1 cellular context compared by ENCODE assay signal in the genomic region with DNA sequence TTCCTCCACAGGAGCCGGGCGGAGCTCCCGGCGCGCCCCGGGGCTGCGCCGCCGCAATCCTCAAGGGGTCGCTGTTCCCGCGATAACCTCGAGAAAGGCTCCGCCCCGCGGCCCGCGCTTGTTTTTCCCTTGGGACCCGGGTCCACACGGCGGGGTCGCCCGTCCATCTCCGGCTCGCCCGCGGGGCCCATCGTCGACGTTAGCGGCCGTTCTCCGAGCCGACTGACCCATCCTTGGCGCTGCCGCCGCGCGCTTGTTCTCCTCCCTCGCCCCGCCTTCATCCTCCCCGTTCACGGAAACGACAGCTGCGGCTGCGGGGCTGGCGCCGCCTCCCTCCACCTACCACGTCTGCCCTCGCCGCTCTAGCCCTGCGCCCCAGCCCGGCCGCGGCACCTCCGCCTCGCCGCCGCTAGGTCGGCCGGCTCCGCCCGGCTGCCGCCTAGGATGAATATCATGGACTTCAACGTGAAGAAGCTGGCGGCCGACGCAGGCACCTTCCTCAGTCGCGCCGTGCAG.
A peak's percentile ranks its signal among the peaks of the same experiment; 100 is the strongest.
TF ChIP-seq lines count a peak whose summit lies in the region.

Gene SH3GLB1 (plus strand): TSS at position 121 of the 516 bp plus-strand sequence. CDS start 324 bp downstream, at position 445.

TF ChIP-seq in HepG2, 621 proteins besides CTCF, POLR2A, EP300 and RAD21 (continued from another document and continues in another):
- TF ChIP-seq, protein P1, sequence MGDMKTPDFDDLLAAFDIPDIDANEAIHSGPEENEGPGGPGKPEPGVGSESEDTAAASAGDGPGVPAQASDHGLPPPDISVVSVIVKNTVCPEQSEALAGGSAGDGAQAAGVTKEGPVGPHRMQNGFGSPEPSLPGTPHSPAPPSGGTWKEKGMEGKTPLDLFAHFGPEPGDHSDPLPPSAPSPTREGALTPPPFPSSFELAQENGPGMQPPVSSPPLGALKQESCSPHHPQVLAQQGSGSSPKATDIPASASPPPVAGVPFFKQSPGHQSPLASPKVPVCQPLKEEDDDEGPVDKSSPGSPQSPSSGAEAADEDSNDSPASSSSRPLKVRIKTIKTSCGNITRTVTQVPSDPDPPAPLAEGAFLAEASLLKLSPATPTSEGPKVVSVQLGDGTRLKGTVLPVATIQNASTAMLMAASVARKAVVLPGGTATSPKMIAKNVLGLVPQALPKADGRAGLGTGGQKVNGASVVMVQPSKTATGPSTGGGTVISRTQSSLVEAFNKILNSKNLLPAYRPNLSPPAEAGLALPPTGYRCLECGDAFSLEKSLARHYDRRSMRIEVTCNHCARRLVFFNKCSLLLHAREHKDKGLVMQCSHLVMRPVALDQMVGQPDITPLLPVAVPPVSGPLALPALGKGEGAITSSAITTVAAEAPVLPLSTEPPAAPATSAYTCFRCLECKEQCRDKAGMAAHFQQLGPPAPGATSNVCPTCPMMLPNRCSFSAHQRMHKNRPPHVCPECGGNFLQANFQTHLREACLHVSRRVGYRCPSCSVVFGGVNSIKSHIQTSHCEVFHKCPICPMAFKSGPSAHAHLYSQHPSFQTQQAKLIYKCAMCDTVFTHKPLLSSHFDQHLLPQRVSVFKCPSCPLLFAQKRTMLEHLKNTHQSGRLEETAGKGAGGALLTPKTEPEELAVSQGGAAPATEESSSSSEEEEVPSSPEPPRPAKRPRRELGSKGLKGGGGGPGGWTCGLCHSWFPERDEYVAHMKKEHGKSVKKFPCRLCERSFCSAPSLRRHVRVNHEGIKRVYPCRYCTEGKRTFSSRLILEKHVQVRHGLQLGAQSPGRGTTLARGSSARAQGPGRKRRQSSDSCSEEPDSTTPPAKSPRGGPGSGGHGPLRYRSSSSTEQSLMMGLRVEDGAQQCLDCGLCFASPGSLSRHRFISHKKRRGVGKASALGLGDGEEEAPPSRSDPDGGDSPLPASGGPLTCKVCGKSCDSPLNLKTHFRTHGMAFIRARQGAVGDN (CRISPR knock-in tag; IDR thresholded peaks at IDR 0.05) = peak; percentile 87
- TF ChIP-seq SIN3B (IDR thresholded peaks at IDR 0.05; ENCODE audit: low read length) (no peak), ZNF496 (CRISPR knock-in tag; IDR thresholded peaks at IDR 0.05; ENCODE audit: insufficient replicate concordance) (no peak), LBX2 (CRISPR knock-in tag; IDR thresholded peaks at IDR 0.05; ENCODE audit: borderline replicate concordance) (no peak), ZNF383 (CRISPR knock-in tag; IDR thresholded peaks at IDR 0.05; ENCODE audit: borderline replicate concordance) (no peak), PPARG (CRISPR knock-in tag; conservative IDR thresholded peaks at IDR 0.05) (no peak), TBL1XR1 (IDR thresholded peaks at IDR 0.05; ENCODE audit: borderline replicate concordance, low read length, partially characterized antibody) (no peak), ATF4 (CRISPR knock-in tag; IDR thresholded peaks at IDR 0.05) (no peak), POGZ (CRISPR knock-in tag; IDR thresholded peaks at IDR 0.05) (peak; percentile 93), ZMYM3 (CRISPR knock-in tag; IDR thresholded peaks at IDR 0.05) (no peak), HOXA7 (CRISPR knock-in tag; IDR thresholded peaks at IDR 0.05) (no peak), DRAP1 (CRISPR knock-in tag; IDR thresholded peaks at IDR 0.05) (peak; percentile 84), MAZ (IDR thresholded peaks at IDR 0.05; ENCODE audit: borderline replicate concordance, low read depth, low read length) (no peak), MAZ (CRISPR knock-in tag; IDR thresholded peaks at IDR 0.05; ENCODE audit: low read depth) (peak; percentile 44; the same call in 1 of the 2 replicates), ZFP82 (CRISPR knock-in tag; IDR thresholded peaks at IDR 0.05; ENCODE audit: borderline replicate concordance) (no peak), KLF9 (CRISPR knock-in tag; IDR thresholded peaks at IDR 0.05; ENCODE audit: low read depth) (no peak), TIGD3 (CRISPR knock-in tag; IDR thresholded peaks at IDR 0.05; ENCODE audit: borderline replicate concordance) (no peak), ZBTB7A (CRISPR knock-in tag; IDR thresholded peaks at IDR 0.05) (peak; percentile 54), NFIC (IDR thresholded peaks at IDR 0.05; ENCODE audit: low read length) (no peak), GATAD1 (CRISPR knock-in tag; IDR thresholded peaks at IDR 0.05) (peak; percentile 67), NCOA2 (CRISPR knock-in tag; IDR thresholded peaks at IDR 0.05) (no peak), ZNF331 (CRISPR knock-in tag; IDR thresholded peaks at IDR 0.05) (no peak), MTF2 (CRISPR knock-in tag; IDR thresholded peaks at IDR 0.05; ENCODE audit: borderline replicate concordance) (peak; percentile 80), ZNF530 (CRISPR knock-in tag; IDR thresholded peaks at IDR 0.05; ENCODE audit: low read depth) (no peak), AGO2 (optimal IDR thresholded peaks at IDR 0.05; ENCODE audit: low read depth, low read length) (peak; percentile 85), SMC3 (IDR thresholded peaks at IDR 0.05; ENCODE audit: low read length) (no peak), CCDC6 (CRISPR knock-in tag; IDR thresholded peaks at IDR 0.05) (peak; percentile 94), SMAD9 (CRISPR knock-in tag; IDR thresholded peaks at IDR 0.05) (no peak), ZNF441 (CRISPR knock-in tag; IDR thresholded peaks at IDR 0.05; ENCODE audit: borderline replicate concordance) (peak; percentile 52; the same call in 1 of the 2 replicates), ZNF326 (CRISPR knock-in tag; IDR thresholded peaks at IDR 0.05; ENCODE audit: borderline replicate concordance) (no peak), BCL6 (CRISPR knock-in tag; IDR thresholded peaks at IDR 0.05) (peak; percentile 49; the same call in 1 of the 2 replicates), ELF4 (CRISPR knock-in tag; IDR thresholded peaks at IDR 0.05; ENCODE audit: borderline replicate concordance) (no peak), SNRNP70 (IDR thresholded peaks at IDR 0.05; ENCODE audit: low read depth, low read length) (no peak), JUN (CRISPR knock-in tag; IDR thresholded peaks at IDR 0.05) (no peak), ZFP90 (CRISPR knock-in tag; IDR thresholded peaks at IDR 0.05; ENCODE audit: borderline replicate concordance) (no peak; the same call in 1 of the 2 replicates), TEAD2 (CRISPR knock-in tag; IDR thresholded peaks at IDR 0.05) (no peak), ZNF34 (CRISPR knock-in tag; IDR thresholded peaks at IDR 0.05; ENCODE audit: borderline replicate concordance) (no peak), NFKBIZ (CRISPR knock-in tag; IDR thresholded peaks at IDR 0.05) (no peak; the same call in 1 of the 2 replicates), SIX4 (CRISPR knock-in tag; IDR thresholded peaks at IDR 0.05) (no peak), ZNF337 (CRISPR knock-in tag; IDR thresholded peaks at IDR 0.05; ENCODE audit: borderline replicate concordance, low read depth) (no peak), ZFP62 (CRISPR knock-in tag; IDR thresholded peaks at IDR 0.05) (no peak), ZNF234 (CRISPR knock-in tag; conservative IDR thresholded peaks at IDR 0.05) (no peak), ETV6 (CRISPR knock-in tag; conservative IDR thresholded peaks at IDR 0.05) (0 out of 2 replicates have a peak, but pooled peaks have one; percentile 23), MIER3 (CRISPR knock-in tag; IDR thresholded peaks at IDR 0.05; ENCODE audit: borderline replicate concordance) (no peak), ADNP (CRISPR knock-in tag; IDR thresholded peaks at IDR 0.05) (no peak), TBX2 (CRISPR knock-in tag; IDR thresholded peaks at IDR 0.05; ENCODE audit: borderline replicate concordance) (peak; percentile 66; the same call in 1 of the 2 replicates), ZNF253 (CRISPR knock-in tag; IDR thresholded peaks at IDR 0.05; ENCODE audit: borderline replicate concordance) (no peak), HCFC1 (IDR thresholded peaks at IDR 0.05; ENCODE audit: low read depth, low read length) (no peak), SSRP1 (CRISPR knock-in tag; IDR thresholded peaks at IDR 0.05) (no peak), ZNF263 (CRISPR knock-in tag; IDR thresholded peaks at IDR 0.05) (peak; percentile 3; the same call in 1 of the 2 replicates), SRY (CRISPR knock-in tag; IDR thresholded peaks at IDR 0.05) (0 out of 2 replicates have a peak, but pooled peaks have one; percentile 10), ZNF644 (CRISPR knock-in tag; IDR thresholded peaks at IDR 0.05; ENCODE audit: low read depth) (no peak), RXRB (CRISPR knock-in tag; IDR thresholded peaks at IDR 0.05; ENCODE audit: borderline replicate concordance) (no peak)
- TF ChIP-seq, protein P2, sequence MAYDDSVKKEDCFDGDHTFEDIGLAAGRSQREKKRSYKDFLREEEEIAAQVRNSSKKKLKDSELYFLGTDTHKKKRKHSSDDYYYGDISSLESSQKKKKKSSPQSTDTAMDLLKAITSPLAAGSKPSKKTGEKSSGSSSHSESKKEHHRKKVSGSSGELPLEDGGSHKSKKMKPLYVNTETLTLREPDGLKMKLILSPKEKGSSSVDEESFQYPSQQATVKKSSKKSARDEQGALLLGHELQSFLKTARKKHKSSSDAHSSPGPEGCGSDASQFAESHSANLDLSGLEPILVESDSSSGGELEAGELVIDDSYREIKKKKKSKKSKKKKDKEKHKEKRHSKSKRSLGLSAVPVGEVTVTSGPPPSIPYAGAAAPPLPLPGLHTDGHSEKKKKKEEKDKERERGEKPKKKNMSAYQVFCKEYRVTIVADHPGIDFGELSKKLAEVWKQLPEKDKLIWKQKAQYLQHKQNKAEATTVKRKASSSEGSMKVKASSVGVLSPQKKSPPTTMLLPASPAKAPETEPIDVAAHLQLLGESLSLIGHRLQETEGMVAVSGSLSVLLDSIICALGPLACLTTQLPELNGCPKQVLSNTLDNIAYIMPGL (CRISPR knock-in tag; IDR thresholded peaks at IDR 0.05; ENCODE audit: borderline replicate concordance in 1 of 2, low read depth in 1 of 2) = peak; percentile 97 to 99
- TF ChIP-seq, protein P3, sequence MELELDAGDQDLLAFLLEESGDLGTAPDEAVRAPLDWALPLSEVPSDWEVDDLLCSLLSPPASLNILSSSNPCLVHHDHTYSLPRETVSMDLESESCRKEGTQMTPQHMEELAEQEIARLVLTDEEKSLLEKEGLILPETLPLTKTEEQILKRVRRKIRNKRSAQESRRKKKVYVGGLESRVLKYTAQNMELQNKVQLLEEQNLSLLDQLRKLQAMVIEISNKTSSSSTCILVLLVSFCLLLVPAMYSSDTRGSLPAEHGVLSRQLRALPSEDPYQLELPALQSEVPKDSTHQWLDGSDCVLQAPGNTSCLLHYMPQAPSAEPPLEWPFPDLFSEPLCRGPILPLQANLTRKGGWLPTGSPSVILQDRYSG (CRISPR knock-in tag; IDR thresholded peaks at IDR 0.05) = no peak
- TF ChIP-seq, protein P4, sequence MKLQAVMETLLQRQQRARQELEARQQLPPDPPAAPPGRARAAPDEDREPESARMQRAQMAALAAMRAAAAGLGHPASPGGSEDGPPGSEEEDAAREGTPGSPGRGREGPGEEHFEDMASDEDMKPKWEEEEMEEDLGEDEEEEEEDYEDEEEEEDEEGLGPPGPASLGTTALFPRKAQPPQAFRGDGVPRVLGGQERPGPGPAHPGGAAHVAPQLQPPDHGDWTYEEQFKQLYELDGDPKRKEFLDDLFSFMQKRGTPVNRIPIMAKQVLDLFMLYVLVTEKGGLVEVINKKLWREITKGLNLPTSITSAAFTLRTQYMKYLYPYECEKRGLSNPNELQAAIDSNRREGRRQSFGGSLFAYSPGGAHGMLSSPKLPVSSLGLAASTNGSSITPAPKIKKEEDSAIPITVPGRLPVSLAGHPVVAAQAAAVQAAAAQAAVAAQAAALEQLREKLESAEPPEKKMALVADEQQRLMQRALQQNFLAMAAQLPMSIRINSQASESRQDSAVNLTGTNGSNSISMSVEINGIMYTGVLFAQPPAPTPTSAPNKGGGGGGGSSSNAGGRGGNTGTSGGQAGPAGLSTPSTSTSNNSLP (IDR thresholded peaks at IDR 0.05; ENCODE audit: low read depth, low read length) = no peak
- TF ChIP-seq, protein P5, sequence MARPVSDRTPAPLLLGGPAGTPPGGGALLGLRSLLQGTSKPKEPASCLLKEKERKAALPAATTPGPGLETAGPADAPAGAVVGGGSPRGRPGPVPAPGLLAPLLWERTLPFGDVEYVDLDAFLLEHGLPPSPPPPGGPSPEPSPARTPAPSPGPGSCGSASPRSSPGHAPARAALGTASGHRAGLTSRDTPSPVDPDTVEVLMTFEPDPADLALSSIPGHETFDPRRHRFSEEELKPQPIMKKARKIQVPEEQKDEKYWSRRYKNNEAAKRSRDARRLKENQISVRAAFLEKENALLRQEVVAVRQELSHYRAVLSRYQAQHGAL (CRISPR knock-in tag; IDR thresholded peaks at IDR 0.05; ENCODE audit: not compliant biosample characterization) = no peak
- TF ChIP-seq, protein P6, sequence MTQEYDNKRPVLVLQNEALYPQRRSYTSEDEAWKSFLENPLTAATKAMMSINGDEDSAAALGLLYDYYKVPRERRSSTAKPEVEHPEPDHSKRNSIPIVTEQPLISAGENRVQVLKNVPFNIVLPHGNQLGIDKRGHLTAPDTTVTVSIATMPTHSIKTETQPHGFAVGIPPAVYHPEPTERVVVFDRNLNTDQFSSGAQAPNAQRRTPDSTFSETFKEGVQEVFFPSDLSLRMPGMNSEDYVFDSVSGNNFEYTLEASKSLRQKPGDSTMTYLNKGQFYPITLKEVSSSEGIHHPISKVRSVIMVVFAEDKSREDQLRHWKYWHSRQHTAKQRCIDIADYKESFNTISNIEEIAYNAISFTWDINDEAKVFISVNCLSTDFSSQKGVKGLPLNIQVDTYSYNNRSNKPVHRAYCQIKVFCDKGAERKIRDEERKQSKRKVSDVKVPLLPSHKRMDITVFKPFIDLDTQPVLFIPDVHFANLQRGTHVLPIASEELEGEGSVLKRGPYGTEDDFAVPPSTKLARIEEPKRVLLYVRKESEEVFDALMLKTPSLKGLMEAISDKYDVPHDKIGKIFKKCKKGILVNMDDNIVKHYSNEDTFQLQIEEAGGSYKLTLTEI (CRISPR knock-in tag; conservative IDR thresholded peaks at IDR 0.05) = no peak
